Comparison of ENCODE assay signal across 1 cellular context in the genomic region with DNA sequence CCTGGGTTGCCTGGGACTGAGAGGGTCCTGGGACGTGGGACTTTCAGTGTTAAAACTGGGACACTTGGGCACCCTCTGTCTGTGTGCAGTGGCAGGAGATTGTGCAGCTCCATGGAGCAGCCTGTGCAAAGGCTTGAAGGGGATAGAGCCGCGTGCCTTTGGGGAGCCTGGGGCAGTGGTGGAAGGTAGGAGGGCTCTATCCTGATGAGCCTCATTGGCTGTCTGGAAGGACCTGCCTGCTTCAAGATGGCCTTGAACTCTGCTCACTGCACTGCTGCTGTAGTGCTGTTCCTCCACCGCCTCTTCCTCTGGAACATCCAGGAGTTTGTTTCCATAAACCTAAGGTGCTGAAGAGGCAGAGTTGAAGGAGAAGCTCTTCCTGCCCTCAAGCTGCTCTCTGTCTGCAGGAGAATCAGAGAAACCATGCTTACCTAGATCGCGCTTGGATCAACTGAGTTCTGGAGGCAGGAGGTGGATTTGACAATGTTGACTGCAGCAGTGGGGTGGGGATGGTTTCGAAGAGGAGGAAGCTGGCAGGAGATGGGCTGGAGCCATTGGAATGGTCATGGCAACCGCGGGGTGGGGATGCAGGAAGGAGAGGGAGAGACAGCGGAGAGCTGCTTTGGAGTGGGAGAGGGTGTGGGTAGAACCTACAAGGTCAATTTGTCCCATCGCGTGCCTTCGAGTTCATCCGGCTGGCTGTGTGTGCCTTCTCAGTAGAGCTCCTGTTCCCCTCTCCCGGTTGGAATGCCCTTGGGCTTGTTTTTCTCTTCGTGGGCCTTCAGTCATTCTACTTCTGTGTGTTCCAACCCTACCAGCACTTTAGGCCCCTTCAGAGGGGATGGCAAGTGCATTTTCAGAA.
A peak's percentile ranks its signal among the peaks of the same experiment; 100 is the strongest.
TF ChIP-seq lines count a peak whose summit lies in the region.

No MANE protein-coding gene starts in this region.

TF ChIP-seq in HepG2, 621 proteins besides CTCF, POLR2A, EP300 and RAD21 (continued from another document and continues in another):
- no peak for TF ChIP-seq ZBED4 (CRISPR knock-in tag; IDR thresholded peaks at IDR 0.05; ENCODE audit: borderline replicate concordance)
- TF ChIP-seq DZIP1 (CRISPR knock-in tag; IDR thresholded peaks at IDR 0.05) = no peak
- TF ChIP-seq, protein P1, sequence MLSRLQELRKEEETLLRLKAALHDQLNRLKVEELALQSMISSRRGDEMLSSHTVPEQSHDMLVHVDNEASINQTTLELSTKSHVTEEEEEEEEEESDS (CRISPR knock-in tag; IDR thresholded peaks at IDR 0.05; ENCODE audit: borderline replicate concordance) = no peak
- TF ChIP-seq FOXK1 (CRISPR knock-in tag; IDR thresholded peaks at IDR 0.05; ENCODE audit: borderline replicate concordance, low read depth) = no peak
- TF ChIP-seq RFX3 (CRISPR knock-in tag; IDR thresholded peaks at IDR 0.05) = no peak
- TF ChIP-seq ZSCAN9 (CRISPR knock-in tag; IDR thresholded peaks at IDR 0.05; ENCODE audit: borderline replicate concordance) = no peak
- no peak for TF ChIP-seq ZBTB2 (CRISPR knock-in tag; IDR thresholded peaks at IDR 0.05; ENCODE audit: low read depth)
- 0 out of 2 replicates have a peak, but pooled peaks have one; percentile 52 for TF ChIP-seq FOXC1 (CRISPR knock-in tag; IDR thresholded peaks at IDR 0.05; ENCODE audit: borderline replicate concordance)
- TF ChIP-seq JUN (CRISPR knock-in tag; IDR thresholded peaks at IDR 0.05) = no peak
- no peak for TF ChIP-seq SNRNP70 (IDR thresholded peaks at IDR 0.05; ENCODE audit: low read depth, low read length)
- no peak for TF ChIP-seq GZF1 (CRISPR knock-in tag; IDR thresholded peaks at IDR 0.05)
- TF ChIP-seq, protein P2, sequence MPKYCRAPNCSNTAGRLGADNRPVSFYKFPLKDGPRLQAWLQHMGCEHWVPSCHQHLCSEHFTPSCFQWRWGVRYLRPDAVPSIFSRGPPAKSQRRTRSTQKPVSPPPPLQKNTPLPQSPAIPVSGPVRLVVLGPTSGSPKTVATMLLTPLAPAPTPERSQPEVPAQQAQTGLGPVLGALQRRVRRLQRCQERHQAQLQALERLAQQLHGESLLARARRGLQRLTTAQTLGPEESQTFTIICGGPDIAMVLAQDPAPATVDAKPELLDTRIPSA (CRISPR knock-in tag; IDR thresholded peaks at IDR 0.05; ENCODE audit: borderline replicate concordance) = no peak
- no peak for TF ChIP-seq ZNF556 (CRISPR knock-in tag; IDR thresholded peaks at IDR 0.05; ENCODE audit: borderline replicate concordance)
- TF ChIP-seq, protein P3, sequence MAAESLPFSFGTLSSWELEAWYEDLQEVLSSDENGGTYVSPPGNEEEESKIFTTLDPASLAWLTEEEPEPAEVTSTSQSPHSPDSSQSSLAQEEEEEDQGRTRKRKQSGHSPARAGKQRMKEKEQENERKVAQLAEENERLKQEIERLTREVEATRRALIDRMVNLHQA (CRISPR knock-in tag; IDR thresholded peaks at IDR 0.05) = no peak
- peak; percentile 3; the same call in 1 of the 2 replicates for TF ChIP-seq ZNF263 (CRISPR knock-in tag; IDR thresholded peaks at IDR 0.05)
- TF ChIP-seq REPIN1 (CRISPR knock-in tag; IDR thresholded peaks at IDR 0.05; ENCODE audit: borderline replicate concordance, low read depth) = no peak
- TF ChIP-seq, protein P4, sequence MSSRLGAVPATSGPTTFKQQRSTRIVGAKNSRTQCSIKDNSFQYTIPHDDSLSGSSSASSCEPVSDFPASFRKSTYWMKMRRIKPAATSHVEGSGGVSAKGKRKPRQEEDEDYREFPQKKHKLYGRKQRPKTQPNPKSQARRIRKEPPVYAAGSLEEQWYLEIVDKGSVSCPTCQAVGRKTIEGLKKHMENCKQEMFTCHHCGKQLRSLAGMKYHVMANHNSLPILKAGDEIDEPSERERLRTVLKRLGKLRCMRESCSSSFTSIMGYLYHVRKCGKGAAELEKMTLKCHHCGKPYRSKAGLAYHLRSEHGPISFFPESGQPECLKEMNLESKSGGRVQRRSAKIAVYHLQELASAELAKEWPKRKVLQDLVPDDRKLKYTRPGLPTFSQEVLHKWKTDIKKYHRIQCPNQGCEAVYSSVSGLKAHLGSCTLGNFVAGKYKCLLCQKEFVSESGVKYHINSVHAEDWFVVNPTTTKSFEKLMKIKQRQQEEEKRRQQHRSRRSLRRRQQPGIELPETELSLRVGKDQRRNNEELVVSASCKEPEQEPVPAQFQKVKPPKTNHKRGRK (CRISPR knock-in tag; IDR thresholded peaks at IDR 0.05) = peak; percentile 38; the same call in 1 of the 2 replicates
- TF ChIP-seq RELA (CRISPR knock-in tag; IDR thresholded peaks at IDR 0.05) = no peak
- no peak for TF ChIP-seq ZNF20 (CRISPR knock-in tag; IDR thresholded peaks at IDR 0.05)
- TF ChIP-seq, protein P5, sequence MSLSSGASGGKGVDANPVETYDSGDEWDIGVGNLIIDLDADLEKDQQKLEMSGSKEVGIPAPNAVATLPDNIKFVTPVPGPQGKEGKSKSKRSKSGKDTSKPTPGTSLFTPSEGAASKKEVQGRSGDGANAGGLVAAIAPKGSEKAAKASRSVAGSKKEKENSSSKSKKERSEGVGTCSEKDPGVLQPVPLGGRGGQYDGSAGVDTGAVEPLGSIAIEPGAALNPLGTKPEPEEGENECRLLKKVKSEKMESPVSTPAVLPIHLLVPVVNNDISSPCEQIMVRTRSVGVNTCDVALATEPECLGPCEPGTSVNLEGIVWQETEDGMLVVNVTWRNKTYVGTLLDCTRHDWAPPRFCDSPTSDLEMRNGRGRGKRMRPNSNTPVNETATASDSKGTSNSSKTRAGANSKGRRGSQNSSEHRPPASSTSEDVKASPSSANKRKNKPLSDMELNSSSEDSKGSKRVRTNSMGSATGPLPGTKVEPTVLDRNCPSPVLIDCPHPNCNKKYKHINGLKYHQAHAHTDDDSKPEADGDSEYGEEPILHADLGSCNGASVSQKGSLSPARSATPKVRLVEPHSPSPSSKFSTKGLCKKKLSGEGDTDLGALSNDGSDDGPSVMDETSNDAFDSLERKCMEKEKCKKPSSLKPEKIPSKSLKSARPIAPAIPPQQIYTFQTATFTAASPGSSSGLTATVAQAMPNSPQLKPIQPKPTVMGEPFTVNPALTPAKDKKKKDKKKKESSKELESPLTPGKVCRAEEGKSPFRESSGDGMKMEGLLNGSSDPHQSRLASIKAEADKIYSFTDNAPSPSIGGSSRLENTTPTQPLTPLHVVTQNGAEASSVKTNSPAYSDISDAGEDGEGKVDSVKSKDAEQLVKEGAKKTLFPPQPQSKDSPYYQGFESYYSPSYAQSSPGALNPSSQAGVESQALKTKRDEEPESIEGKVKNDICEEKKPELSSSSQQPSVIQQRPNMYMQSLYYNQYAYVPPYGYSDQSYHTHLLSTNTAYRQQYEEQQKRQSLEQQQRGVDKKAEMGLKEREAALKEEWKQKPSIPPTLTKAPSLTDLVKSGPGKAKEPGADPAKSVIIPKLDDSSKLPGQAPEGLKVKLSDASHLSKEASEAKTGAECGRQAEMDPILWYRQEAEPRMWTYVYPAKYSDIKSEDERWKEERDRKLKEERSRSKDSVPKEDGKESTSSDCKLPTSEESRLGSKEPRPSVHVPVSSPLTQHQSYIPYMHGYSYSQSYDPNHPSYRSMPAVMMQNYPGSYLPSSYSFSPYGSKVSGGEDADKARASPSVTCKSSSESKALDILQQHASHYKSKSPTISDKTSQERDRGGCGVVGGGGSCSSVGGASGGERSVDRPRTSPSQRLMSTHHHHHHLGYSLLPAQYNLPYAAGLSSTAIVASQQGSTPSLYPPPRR (CRISPR knock-in tag; IDR thresholded peaks at IDR 0.05; ENCODE audit: borderline replicate concordance) = no peak; the same call in 1 of the 2 replicates
- TF ChIP-seq RORA (CRISPR knock-in tag; IDR thresholded peaks at IDR 0.05) = no peak
- TF ChIP-seq AKAP8 (CRISPR knock-in tag; IDR thresholded peaks at IDR 0.05) = peak; percentile 12; the same call in 1 of the 2 replicates
- no peak for TF ChIP-seq CC2D1A (CRISPR knock-in tag; IDR thresholded peaks at IDR 0.05)
- TF ChIP-seq E2F5 (CRISPR knock-in tag; conservative IDR thresholded peaks at IDR 0.05) = no peak
- no peak for TF ChIP-seq MXI1 (IDR thresholded peaks at IDR 0.05; ENCODE audit: borderline replicate concordance, low read depth, low read length)
- TF ChIP-seq, protein P6, sequence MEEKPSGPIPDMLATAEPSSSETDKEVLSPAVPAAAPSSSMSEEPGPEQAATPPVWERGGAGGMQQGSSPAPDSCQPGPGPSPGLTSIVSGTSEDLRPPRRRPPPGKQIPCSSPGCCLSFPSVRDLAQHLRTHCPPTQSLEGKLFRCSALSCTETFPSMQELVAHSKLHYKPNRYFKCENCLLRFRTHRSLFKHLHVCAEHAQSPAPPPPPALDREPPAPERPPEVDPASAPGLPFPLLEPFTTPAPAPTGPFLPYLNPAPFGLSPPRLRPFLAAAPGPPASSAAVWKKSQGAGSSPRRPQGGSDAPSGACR (CRISPR knock-in tag; IDR thresholded peaks at IDR 0.05) = no peak
- no peak for TF ChIP-seq ZNF576 (CRISPR knock-in tag; IDR thresholded peaks at IDR 0.05)
- TF ChIP-seq ZFY (CRISPR knock-in tag; IDR thresholded peaks at IDR 0.05) = no peak; the same call in 1 of the 2 replicates
- TF ChIP-seq PAX8 (CRISPR knock-in tag; IDR thresholded peaks at IDR 0.05; ENCODE audit: borderline replicate concordance) = no peak
- no peak for TF ChIP-seq TP53 (CRISPR knock-in tag; conservative IDR thresholded peaks at IDR 0.05)
- TF ChIP-seq ZNF724P (CRISPR knock-in tag; IDR thresholded peaks at IDR 0.05; ENCODE audit: borderline replicate concordance) = no peak
- TF ChIP-seq, protein P7, sequence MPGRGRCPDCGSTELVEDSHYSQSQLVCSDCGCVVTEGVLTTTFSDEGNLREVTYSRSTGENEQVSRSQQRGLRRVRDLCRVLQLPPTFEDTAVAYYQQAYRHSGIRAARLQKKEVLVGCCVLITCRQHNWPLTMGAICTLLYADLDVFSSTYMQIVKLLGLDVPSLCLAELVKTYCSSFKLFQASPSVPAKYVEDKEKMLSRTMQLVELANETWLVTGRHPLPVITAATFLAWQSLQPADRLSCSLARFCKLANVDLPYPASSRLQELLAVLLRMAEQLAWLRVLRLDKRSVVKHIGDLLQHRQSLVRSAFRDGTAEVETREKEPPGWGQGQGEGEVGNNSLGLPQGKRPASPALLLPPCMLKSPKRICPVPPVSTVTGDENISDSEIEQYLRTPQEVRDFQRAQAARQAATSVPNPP (CRISPR knock-in tag; IDR thresholded peaks at IDR 0.05) = no peak
